In genomic region chr2:121197369-121198091, GRCh38 we compare ENCODE assay signal across 10 cellular contexts.
A peak's percentile ranks its signal among the peaks of the same experiment; 100 is the strongest.
DNase-seq lines count a peak whose midpoint lies in the region; ATAC-seq and TF ChIP-seq lines count a peak whose summit lies in the region.
"Had no signal": no experiment of that assay in that cellular context is flagged by ENCODE, and none has a peak within 500 bp of the region (broad histone marks: within the 10 kb centered on the region; RNA-seq: fewer than 3 reads in every experiment).

No MANE protein-coding gene starts in this region.

- peak; percentile 60 for ATAC-seq in left lobe of liver
- no peak for ATAC-seq in stimulated activated naive CD8-positive, alpha-beta T cell treated with anti-CD3 and anti-CD28 coated beads, Interleukin-15, amount 100 ng/mL, for 72 hours
- ATAC-seq in activated CD8-positive, alpha-beta memory T cell treated with anti-CD3 and anti-CD28 coated beads, Interleukin-2, amount 10 ng/mL, durations not matched to agents 7 days and 5 days = no peak

- DNase-seq in HT1080 (ENCODE audit: low read depth) = peak; percentile 66
- DNase-seq in cardiac fibroblast (ENCODE audit: low read depth in 2 of 2) = peak; percentile 63 to 83
- DNase-seq in left lobe of liver (ENCODE audit: low spot score) = no peak
- no peak for DNase-seq in NCI-H1417 treated with DMSO at 0.1 percent for 48 hours (lab: John Stamatoyannopoulos, UW)
- DNase-seq in stimulated activated naive CD8-positive, alpha-beta T cell treated with anti-CD3 and anti-CD28 coated beads, Interleukin-15, amount 100 ng/mL, for 72 hours = no peak
- DNase-seq in germinal center (ENCODE audit: low spot score) = no peak
- no peak for DNase-seq in activated CD8-positive, alpha-beta memory T cell treated with anti-CD3 and anti-CD28 coated beads, Interleukin-2, amount 10 ng/mL, durations not matched to agents 7 days and 5 days
- DNase-seq: NCI-H446 had no signal

- H3K27ac ChIP-seq in temporal lobe (ENCODE audit: low read depth, low read length) = peak overlapping the region; percentile 15

- H3K4me1 Mint-ChIP-seq in stimulated activated naive CD8-positive, alpha-beta T cell treated with anti-CD3 and anti-CD28 coated beads, Interleukin-15, amount 100 ng/mL, for 72 hours = no peaks in the 10 kb centered on the region
- H3K4me1 Mint-ChIP-seq in activated CD8-positive, alpha-beta memory T cell treated with anti-CD3 and anti-CD28 coated beads, Interleukin-2, amount 10 ng/mL, durations not matched to agents 7 days and 5 days = no peaks in the 10 kb centered on the region
- H3K4me1 Mint-ChIP-seq: activated naive CD4-positive, alpha-beta T cell treated with anti-CD3 and anti-CD28 coated beads, Interleukin-2, amount 50 U/mL, for 24 hours had no signal

- no peaks in the 10 kb centered on the region for H3K27me3 Mint-ChIP-seq in stimulated activated naive CD8-positive, alpha-beta T cell treated with anti-CD3 and anti-CD28 coated beads, Interleukin-15, amount 100 ng/mL, for 72 hours
- H3K27me3 Mint-ChIP-seq in activated CD8-positive, alpha-beta memory T cell treated with anti-CD3 and anti-CD28 coated beads, Interleukin-2, amount 10 ng/mL, durations not matched to agents 7 days and 5 days = no peaks in the 10 kb centered on the region

- CTCF ChIA-PET in activated CD8-positive, alpha-beta memory T cell treated with anti-CD3 and anti-CD28 coated beads, Interleukin-2, amount 10 ng/mL, durations not matched to agents 7 days and 5 days (lab: Charles Lee) = no interaction called here

- H3K4me3 Mint-ChIP-seq in stimulated activated naive CD8-positive, alpha-beta T cell treated with anti-CD3 and anti-CD28 coated beads, Interleukin-15, amount 100 ng/mL, for 72 hours = no peak overlapping the region
- H3K4me3 Mint-ChIP-seq in activated CD8-positive, alpha-beta memory T cell treated with anti-CD3 and anti-CD28 coated beads, Interleukin-2, amount 10 ng/mL, durations not matched to agents 7 days and 5 days = no peak overlapping the region
- H3K4me3 Mint-ChIP-seq: activated naive CD4-positive, alpha-beta T cell treated with anti-CD3 and anti-CD28 coated beads, Interleukin-2, amount 50 U/mL, for 24 hours had no signal

- no peaks in the 10 kb centered on the region for H3K9me3 Mint-ChIP-seq in stimulated activated naive CD8-positive, alpha-beta T cell treated with anti-CD3 and anti-CD28 coated beads, Interleukin-15, amount 100 ng/mL, for 72 hours
- H3K9me3 Mint-ChIP-seq in activated CD8-positive, alpha-beta memory T cell treated with anti-CD3 and anti-CD28 coated beads, Interleukin-2, amount 10 ng/mL, durations not matched to agents 7 days and 5 days (ENCODE audit: low read depth) = no peaks in the 10 kb centered on the region
- H3K9me3 Mint-ChIP-seq: activated naive CD4-positive, alpha-beta T cell treated with anti-CD3 and anti-CD28 coated beads, Interleukin-2, amount 50 U/mL, for 24 hours had no signal

- H3K4me3 ChIP-seq in cardiac fibroblast (replicated peaks in 1 of 2; ENCODE audit: low read depth in 2 of 2, low read length in 2 of 2) = no peak overlapping the region

- peak overlapping the region in 1 of 2 donors; percentile 31 for H3K27ac Mint-ChIP-seq in stimulated activated naive CD8-positive, alpha-beta T cell treated with anti-CD3 and anti-CD28 coated beads, Interleukin-15, amount 100 ng/mL, for 72 hours
- no peak overlapping the region for H3K27ac Mint-ChIP-seq in activated CD8-positive, alpha-beta memory T cell treated with anti-CD3 and anti-CD28 coated beads, Interleukin-2, amount 10 ng/mL, durations not matched to agents 7 days and 5 days
- H3K27ac Mint-ChIP-seq: activated naive CD4-positive, alpha-beta T cell treated with anti-CD3 and anti-CD28 coated beads, Interleukin-2, amount 50 U/mL, for 24 hours had no signal

- H3K36me3 Mint-ChIP-seq in activated CD8-positive, alpha-beta memory T cell treated with anti-CD3 and anti-CD28 coated beads, Interleukin-2, amount 10 ng/mL, durations not matched to agents 7 days and 5 days = no peaks in the 10 kb centered on the region
- H3K36me3 Mint-ChIP-seq: activated naive CD4-positive, alpha-beta T cell treated with anti-CD3 and anti-CD28 coated beads, Interleukin-2, amount 50 U/mL, for 24 hours had no signal

- no peak for TF ChIP-seq CTCF in cardiac fibroblast (IDR thresholded peaks at IDR 0.05; ENCODE audit: low read depth, low read length)

Comparison
In these comparisons a context has a peak if more than half of its experiments do, and no peak if none do; other contexts are left out.
1. DNase-seq: peak in HT1080 (single experiment) and cardiac fibroblast (2 of 2); none in left lobe of liver (single experiment), NCI-H1417 treated with DMSO at 0.1 percent for 48 hours (single experiment), stimulated activated naive CD8-positive, alpha-beta T cell treated with anti-CD3 and anti-CD28 coated beads, Interleukin-15, amount 100 ng/mL, for 72 hours (0 of 2), germinal center (single experiment) and activated CD8-positive, alpha-beta memory T cell treated with anti-CD3 and anti-CD28 coated beads, Interleukin-2, amount 10 ng/mL, durations not matched to agents 7 days and 5 days (single experiment).